In genomic region chr5:56817306-56817986, GRCh38 we compare ENCODE assay signal across 2 cellular contexts.
TF ChIP-seq lines count a peak whose summit lies in the region.

No MANE protein-coding gene starts in this region.

TF ChIP-seq in SK-N-SH, 30 proteins besides CTCF, POLR2A, EP300 and RAD21 (continued from another document):
- TF ChIP-seq REST (IDR thresholded peaks at IDR 0.05; ENCODE audit: low read depth, low read length): no peak
- TF ChIP-seq MAX (IDR thresholded peaks at IDR 0.05; ENCODE audit: low read depth): no peak
- no peak for TF ChIP-seq RXRA (IDR thresholded peaks at IDR 0.05; ENCODE audit: borderline replicate concordance, low read depth)
- TF ChIP-seq FOSL2 (IDR thresholded peaks at IDR 0.05; ENCODE audit: borderline replicate concordance, low read depth): no peak
- no peak for TF ChIP-seq ELF1 (IDR thresholded peaks at IDR 0.05)
- TF ChIP-seq YY1 (IDR thresholded peaks at IDR 0.05; ENCODE audit: low read depth): no peak
- TF ChIP-seq FOXM1 (IDR thresholded peaks at IDR 0.05; ENCODE audit: low read depth): no peak
TF ChIP-seq in SK-N-SH: peak in this region for 0.

TF ChIP-seq in SK-N-SH treated with all-trans-retinoic acid at 6 μM for 48 hours, 23 proteins besides CTCF, POLR2A, EP300 and RAD21 (continued from another document):
- no peak for TF ChIP-seq CSDC2 (CRISPR knock-in tag; IDR thresholded peaks at IDR 0.05)
- no peak for TF ChIP-seq ZNF8 (CRISPR knock-in tag; IDR thresholded peaks at IDR 0.05)
- no peak for TF ChIP-seq POU6F1 (CRISPR knock-in tag; IDR thresholded peaks at IDR 0.05; ENCODE audit: borderline replicate concordance, low read depth)
- TF ChIP-seq PATZ1 (CRISPR knock-in tag; IDR thresholded peaks at IDR 0.05; ENCODE audit: borderline replicate concordance): no peak
- no peak for TF ChIP-seq SNAI2 (CRISPR knock-in tag; IDR thresholded peaks at IDR 0.05)
- TF ChIP-seq CREB5 (CRISPR knock-in tag; IDR thresholded peaks at IDR 0.05; ENCODE audit: low read depth): no peak
- TF ChIP-seq ZFP3 (CRISPR knock-in tag; IDR thresholded peaks at IDR 0.05): no peak
